ENCODE assay signal across 19 cellular contexts in the genomic region with DNA sequence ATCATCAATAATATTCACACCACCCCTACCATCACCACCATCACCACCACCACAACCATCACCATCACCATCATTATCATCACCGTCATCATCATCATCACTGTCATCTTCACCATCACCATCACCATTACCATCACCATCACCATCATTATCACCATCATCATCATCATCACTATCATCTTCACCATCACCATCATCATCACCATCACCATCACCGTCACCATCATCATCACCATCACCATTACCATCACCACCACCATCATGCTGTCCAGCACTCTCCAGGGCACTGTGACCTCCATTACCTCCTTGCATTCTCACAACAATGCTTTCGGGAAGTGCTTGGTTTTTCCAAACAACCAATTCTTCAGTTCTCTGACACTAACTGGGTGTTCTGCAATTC. TPM values are rescaled to one million over a fixed set of nuclear protein-coding genes. Genes with fewer than 3 reads are reported as not detected.
DNase-seq lines count a peak whose midpoint lies in the region; ATAC-seq, FAIRE-seq and TF ChIP-seq lines count a peak whose summit lies in the region.
"Had no signal": no experiment of that assay in that cellular context is flagged by ENCODE, and none has a peak within 500 bp of the region (broad histone marks: within the 10 kb centered on the region; RNA-seq: fewer than 3 reads in every experiment).

No MANE protein-coding gene starts in this region.

- no peak overlapping the region for H3K14ac ChIP-seq in H1 (ENCODE audit: insufficient read length)

- no peak overlapping the region for H3K4ac ChIP-seq in H1 (replicated peaks; ENCODE audit: insufficient read length, low read depth, low read length)

- POLR2A ChIA-PET in H1 (lab: Charles Lee; ENCODE audit: partially characterized antibody) = no interaction called here

- 90 to 100% methylated on average over 1 to 3 of the region's 3 CpGs for WGBS in H1 (ENCODE audit: extremely low coverage in 1 of 2, insufficient coverage in 1 of 2, insufficient read length in 1 of 2, insufficient replicate concordance in 2 of 2, low coverage in 1 of 2, low lambda C conversion rate in 2 of 2, missing lambda C conversion rate in 1 of 2), 2 experiments

- CTCF ChIA-PET in H1 (lab: Charles Lee; ENCODE audit: partially characterized antibody) = interaction anchor here (1.1 to 8.6 kb wide), 2 partner anchors 20 to 98 kb away, joined by 3 to 83 read pairs; no protein-coding TSS in a partner anchor

- DNase-seq in D721Med (ENCODE audit: insufficient read length, low spot score) (no peak), HTR-8/SVneo (ENCODE audit: insufficient read length, low spot score) (no peak), H1 (ENCODE audit: low read depth in 1 of 2, low spot score in 2 of 2) (no peak), progenitor cell of endocrine pancreas (ENCODE audit: low spot score, unreplicated experiment) (no peak), lower lobe of right lung (no peak), NCI-H446 treated with DMSO at 0.1 percent for 48 hours (lab: John Stamatoyannopoulos, UW) (no peak), COLO668 (lab: John Stamatoyannopoulos, UW; ENCODE audit: unreplicated experiment) (no peak)
- DNase-seq: 8988T; AML-193; CD8-positive, alpha-beta memory T cell; DMS153; DMS79 treated with DMSO at 0.1 percent for 48 hours; EL; H9 had no signal

- peak overlapping the region; percentile 10 for H3K27ac Mint-ChIP-seq in progenitor cell of endocrine pancreas
- H3K27ac Mint-ChIP-seq: GM23338, H9 had no signal

- H3K36me3 ChIP-seq in H1 (ENCODE audit: control insufficient read depth in 2 of 4, insufficient read depth in 4 of 4, low read length in 3 of 4) (no peaks in the 10 kb centered on the region), lower lobe of right lung (no peaks in the 10 kb centered on the region)
- H3K36me3 ChIP-seq: BLaER1 had no signal

- TF ChIP-seq CTCF in D721Med (IDR thresholded peaks at IDR 0.05; ENCODE audit: insufficient read depth, missing control alignments) = no peak
- TF ChIP-seq CTCF in H1 (IDR thresholded peaks at IDR 0.05; ENCODE audit: control extremely low read depth in 1 of 3, insufficient read depth in 1 of 3, low read depth in 1 of 3, low read length in 3 of 3) = no peak
- TF ChIP-seq CTCF in progenitor cell of endocrine pancreas (IDR thresholded peaks at IDR 0.05; ENCODE audit: unreplicated experiment) = no peak
- no peak for TF ChIP-seq CTCF in lower lobe of right lung (IDR thresholded peaks at IDR 0.05)

- H3K27me3 Mint-ChIP-seq in progenitor cell of endocrine pancreas = peaks cover 3% of the 10 kb centered on the region

- no peak overlapping the region for H2AFZ ChIP-seq in H1 (ENCODE audit: low read length)
- H2AFZ ChIP-seq: GM23338 had no signal

- no peak overlapping the region for H2BK5ac ChIP-seq in H1 (ENCODE audit: low read depth, low read length)

- H3K4me3 ChIP-seq in H1 (ENCODE audit: extremely low read depth in 1 of 4, insufficient read depth in 2 of 4, low read depth in 3 of 4, low read length in 4 of 4) (no peak overlapping the region), lower lobe of right lung (no peak overlapping the region)
- H3K4me3 ChIP-seq: BLaER1, GM23338 had no signal

- peak overlapping the region; percentile 62; the same call in 1 of the 2 replicates for H3K18ac ChIP-seq in H1 (ENCODE audit: extremely low read depth, low read length)

- no peak overlapping the region for H3K56ac ChIP-seq in H1 (replicated peaks; ENCODE audit: insufficient read length, low read depth, low read length)

- no peak for TF ChIP-seq RAD21 in H1 (IDR thresholded peaks at IDR 0.05 in 1 of 2, conservative IDR thresholded peaks at IDR 0.05 in 1 of 2; ENCODE audit: low read depth in 2 of 2, low read length in 2 of 2)

- ATAC-seq in lower lobe of right lung = no peak
- ATAC-seq: GM23338 had no signal

- peaks cover 5% of the 10 kb centered on the region for H3K23me2 ChIP-seq in H1 (ENCODE audit: low read depth, low read length)

- H2BK20ac ChIP-seq in H1 (ENCODE audit: low read length) = peak overlapping the region; percentile 24; the same call in 1 of the 2 replicates

- H3K4me1 ChIP-seq in H1 (replicated peaks in 1 of 4; ENCODE audit: control insufficient read depth in 3 of 4, insufficient read depth in 4 of 4, low read length in 3 of 4) = peaks cover 0 to 29% (median 15%) of the 10 kb centered on the region in 4 experiments; a peak in 6 of 7 replicates
- no peaks in the 10 kb centered on the region for H3K4me1 ChIP-seq in lower lobe of right lung

- no peak for TF ChIP-seq POLR2A in H1 (IDR thresholded peaks at IDR 0.05; ENCODE audit: control extremely low read depth in 1 of 2, low read depth in 2 of 2, low read length in 2 of 2)

- H2BK15ac ChIP-seq in H1 (ENCODE audit: low read length) = 0 out of 2 replicates have a peak overlapping the region, but pooled peaks have one; percentile 3

- peak overlapping the region; percentile 20; the same call in 1 of the 2 replicates for H2BK12ac ChIP-seq in H1 (ENCODE audit: low read depth, low read length)

- no peak overlapping the region for H2BK120ac ChIP-seq in H1 (replicated peaks; ENCODE audit: low read depth, low read length)

- peaks cover 0 to 2% of the 10 kb centered on the region in 2 experiments; a peak in 1 of 4 replicates for H3K9me3 ChIP-seq in H1 (ENCODE audit: insufficient read depth in 2 of 2, low read depth in 1 of 2, low read length in 1 of 2)
- no peaks in the 10 kb centered on the region for H3K9me3 ChIP-seq in lower lobe of right lung
- H3K9me3 ChIP-seq: BLaER1 had no signal

- no peaks in the 10 kb centered on the region for H4K20me1 ChIP-seq in H1 (replicated peaks in 1 of 2; ENCODE audit: control insufficient read depth in 1 of 2, insufficient read depth in 2 of 2, low read length in 2 of 2)
- H4K20me1 ChIP-seq: BLaER1 had no signal

- H3K9ac ChIP-seq in H1 (replicated peaks in 1 of 4; ENCODE audit: extremely low read depth in 1 of 4, low read depth in 3 of 4, low read length in 3 of 4) = no peak overlapping the region
- H3K9ac ChIP-seq: BLaER1 had no signal

- peaks cover 7% of the 10 kb centered on the region for H3K9me3 Mint-ChIP-seq in progenitor cell of endocrine pancreas (ENCODE audit: low read depth)
- H3K9me3 Mint-ChIP-seq: CD8-positive, alpha-beta memory T cell had no signal

- H3K23ac ChIP-seq in H1 (ENCODE audit: insufficient read length) = no peak overlapping the region

- H3K27ac ChIP-seq in H1 (ENCODE audit: low read depth, low read length) (no peak overlapping the region), lower lobe of right lung (no peak overlapping the region)
- H3K27ac ChIP-seq: BLaER1 had no signal

- H3K79me1 ChIP-seq in H1 (ENCODE audit: low read depth, low read length) = no peaks in the 10 kb centered on the region

- H3K4me1 Mint-ChIP-seq in progenitor cell of endocrine pancreas (ENCODE audit: low read depth) = peaks cover 1% of the 10 kb centered on the region
- H3K4me1 Mint-ChIP-seq: CD8-positive, alpha-beta memory T cell had no signal

- H3K4me3 Mint-ChIP-seq in progenitor cell of endocrine pancreas (ENCODE audit: low read depth) = no peak overlapping the region
- H3K4me3 Mint-ChIP-seq: CD8-positive, alpha-beta memory T cell; GM23338; H9 had no signal

- no peak for TF ChIP-seq EP300 in H1 (IDR thresholded peaks at IDR 0.05; ENCODE audit: borderline replicate concordance in 1 of 2, low read depth in 2 of 2, low read length in 2 of 2)

- FAIRE-seq in D721Med (lab: Jason Lieb, UNC) (peak; percentile 82), HTR-8/SVneo (lab: Jason Lieb, UNC) (peak; percentile 95), H1 (lab: Jason Lieb, UNC) (no peak)
- FAIRE-seq: G401.6, GM19239 had no signal

- H3K27me3 ChIP-seq in H1 (replicated peaks in 1 of 4; ENCODE audit: control insufficient read depth in 3 of 4, extremely low read depth in 1 of 4, insufficient read depth in 3 of 4, low read length in 3 of 4) = no peaks in the 10 kb centered on the region
- no peaks in the 10 kb centered on the region for H3K27me3 ChIP-seq in lower lobe of right lung (ENCODE audit: low read depth)
- H3K27me3 ChIP-seq: BLaER1 had no signal

- no peaks in the 10 kb centered on the region for H3K79me2 ChIP-seq in H1 (ENCODE audit: control insufficient read depth in 1 of 2, insufficient read depth in 2 of 2, low read length in 2 of 2)

- no peaks in the 10 kb centered on the region for H3K36me3 Mint-ChIP-seq in progenitor cell of endocrine pancreas (ENCODE audit: insufficient read depth)

- no peak overlapping the region for H4K5ac ChIP-seq in H1 (ENCODE audit: insufficient read length, low read depth, low read length)

- no peak overlapping the region for H3K4me2 ChIP-seq in H1 (ENCODE audit: insufficient read depth in 1 of 2, low read depth in 2 of 2, low read length in 2 of 2)
- H3K4me2 ChIP-seq: BLaER1, GM23338 had no signal

- intact Hi-C loops in lower lobe of right lung (cut with DNase I) = no loop called here

- H4K91ac ChIP-seq in H1 (replicated peaks; ENCODE audit: insufficient read length, low read length) = no peak overlapping the region

- peak overlapping the region; percentile 96 for H2AK5ac ChIP-seq in H1 (ENCODE audit: low read depth, low read length)

- no peak overlapping the region for H4K8ac ChIP-seq in H1 (ENCODE audit: extremely low read depth, insufficient read depth, low read length)

RNA-seq across cellular contexts. Expression of gene TEX44, which starts 13.1 kb away (rescaled TPM):
- total RNA-seq in H1 (2021; fragmentation: NEBNext Ultra II Directional; extraction: Animal tissue kit (Norgen Biotek cat#: 25700)) = not detected in 2 replicates
- 0.06 TPM in 1 of 2 replicates, not detected in the other for polyA plus RNA-seq in H1 (2011; rRNA removed)
- not detected for polyA plus RNA-seq in H1 (2011; cell fraction: cytosol; rRNA removed)
- not detected for polyA plus RNA-seq in H1 (2011; cell fraction: nucleus; rRNA removed)
- polyA plus RNA-seq in H1 (2012, experiment 1 of 2) = not detected in 4 replicates
- polyA plus RNA-seq in H1 (2012, experiment 2 of 2) = not detected
- not detected for polyA plus RNA-seq in H1 (2013, experiment 1 of 2)
- polyA plus RNA-seq in H1 (2013, experiment 2 of 2) = not detected
- polyA minus RNA-seq in H1 (2011; rRNA and poly(A)+ RNA removed) = not detected in 2 replicates
- polyA minus RNA-seq in H1 (2011; cell fraction: cytosol; rRNA and poly(A)+ RNA removed) = not detected
- polyA minus RNA-seq in H1 (2011; cell fraction: nucleus; rRNA and poly(A)+ RNA removed) = not detected
- not detected in 2 replicates for total RNA-seq in progenitor cell of endocrine pancreas
- total RNA-seq in lower lobe of right lung = not detected
- total RNA-seq: CD8-positive, alpha-beta memory T cell; GM23338; H9; HT-29 had no signal
- polyA plus RNA-seq: CD8-positive, alpha-beta memory T cell; GM23338 had no signal

RNA-seq across cellular contexts. Expression of gene NMUR1, which starts 49.3 kb away (rescaled TPM):
- 0.46 and 0.56 TPM in 2 replicates for total RNA-seq in H1 (2021; fragmentation: NEBNext Ultra II Directional; extraction: Animal tissue kit (Norgen Biotek cat#: 25700))
- 1.5 and 2.0 TPM in 2 replicates for polyA plus RNA-seq in H1 (2011; rRNA removed)
- polyA plus RNA-seq in H1 (2011; cell fraction: cytosol; rRNA removed) = 1.0 TPM
- 1.5 TPM for polyA plus RNA-seq in H1 (2011; cell fraction: nucleus; rRNA removed)
- polyA plus RNA-seq in H1 (2012, experiment 1 of 2) = 0.40 to 0.78 TPM (median 0.60 TPM) in 4 replicates
- 0.38 TPM for polyA plus RNA-seq in H1 (2012, experiment 2 of 2)
- polyA plus RNA-seq in H1 (2013, experiment 1 of 2) = 0.77 TPM
- polyA plus RNA-seq in H1 (2013, experiment 2 of 2) = 0.83 TPM
- 0.78 and 1.2 TPM in 2 replicates for polyA minus RNA-seq in H1 (2011; rRNA and poly(A)+ RNA removed)
- 0.44 TPM for polyA minus RNA-seq in H1 (2011; cell fraction: cytosol; rRNA and poly(A)+ RNA removed)
- 0.90 TPM for polyA minus RNA-seq in H1 (2011; cell fraction: nucleus; rRNA and poly(A)+ RNA removed)
- total RNA-seq in progenitor cell of endocrine pancreas = not detected in 2 replicates
- 4.4 TPM for total RNA-seq in lower lobe of right lung
- total RNA-seq: HT-29 had no signal
